In genomic region chr1:151611832-151612505, GRCh38 we compare ENCODE assay signal across 8 cellular contexts. TPM values are rescaled to one million over a fixed set of nuclear protein-coding genes. Genes with fewer than 3 reads are reported as not detected.
DNase-seq lines count a peak whose midpoint lies in the region; ATAC-seq and TF ChIP-seq lines count a peak whose summit lies in the region.

Gene SNX27 (plus strand): TSS chr1:151612050. CDS start chr1:151612202, 152 bp downstream.

- H3K4me2 ChIP-seq in SK-N-SH, result peak within 1 kb of the TSS; percentile 90

- CTCF ChIA-PET in SK-N-SH (lab: Yijun Ruan, JAX), result interaction anchor here (0.6 to 1.0 kb wide), 4 partner anchors 18 to 360 kb away, joined by 3 to 4 read pairs (median 4); no protein-coding TSS in a partner anchor
- CTCF ChIA-PET in activated naive CD4-positive, alpha-beta T cell treated with anti-CD3 and anti-CD28 coated beads, Interleukin-2, amount 10 ng/mL, durations not matched to agents 7 days and 5 days (lab: Charles Lee), result interaction anchor here (1.3 kb wide), 1 partner anchor 16 kb away, joined by 3 read pairs; no protein-coding TSS in a partner anchor

- DNase-seq in NCI-H1092 (lab: John Stamatoyannopoulos, UW) (peak; percentile 95), SK-N-SH (peak; percentile 94), nucleus accumbens (lab: John Stamatoyannopoulos, UW) (peak in 55 of 56 donors; percentile 54 to 97 (median 90)), superior temporal gyrus (ENCODE audit: extremely low spot score) (peak; percentile 96)
- DNase-seq in activated naive CD4-positive, alpha-beta T cell treated with anti-CD3 and anti-CD28 coated beads, Interleukin-2, amount 10 ng/mL, durations not matched to agents 7 days and 5 days, result peak; percentile 94

- peak within 1 kb of the TSS; percentile 62 for H3K4me3 ChIP-seq in GM08714 (ENCODE audit: low read length)
- peak within 1 kb of the TSS; percentile 77 to 87 for H3K4me3 ChIP-seq in SK-N-SH (ENCODE audit: low read depth in 2 of 2, low read length in 1 of 2)
- peak within 1 kb of the TSS; percentile 76 to 86 for H3K4me3 ChIP-seq in gastroesophageal sphincter

- POLR2A ChIA-PET in SK-N-SH (lab: Yijun Ruan, JAX), result interaction anchor here (1.0 to 1.4 kb wide), 2 partner anchors 71 to 116 kb away, joined by 4 read pairs; partner anchors contain the start of gene TUFT1

- peaks cover 16% of the 10 kb centered on the region for H3K27me3 Mint-ChIP-seq in activated naive CD4-positive, alpha-beta T cell treated with anti-CD3 and anti-CD28 coated beads, Interleukin-2, amount 10 ng/mL, durations not matched to agents 7 days and 5 days

- H3K9me2 ChIP-seq in SK-N-SH, result no peaks in the 10 kb centered on the region

- H3K4me3 Mint-ChIP-seq in activated naive CD4-positive, alpha-beta T cell treated with anti-CD3 and anti-CD28 coated beads, Interleukin-2, amount 10 ng/mL, durations not matched to agents 7 days and 5 days, result peak within 1 kb of the TSS; percentile 92

- peaks cover 11% of the 10 kb centered on the region for H3K36me3 Mint-ChIP-seq in activated naive CD4-positive, alpha-beta T cell treated with anti-CD3 and anti-CD28 coated beads, Interleukin-2, amount 10 ng/mL, durations not matched to agents 7 days and 5 days

- H3K4me1 Mint-ChIP-seq in activated naive CD4-positive, alpha-beta T cell treated with anti-CD3 and anti-CD28 coated beads, Interleukin-2, amount 10 ng/mL, durations not matched to agents 7 days and 5 days, result peaks cover 39% of the 10 kb centered on the region

- no peaks in the 10 kb centered on the region for H3K9me3 Mint-ChIP-seq in activated naive CD4-positive, alpha-beta T cell treated with anti-CD3 and anti-CD28 coated beads, Interleukin-2, amount 10 ng/mL, durations not matched to agents 7 days and 5 days

- TF ChIP-seq RAD21 in SK-N-SH (IDR thresholded peaks at IDR 0.05; ENCODE audit: low read length), result no peak

- peaks cover 12 to 17% of the 10 kb centered on the region in 2 experiments; a peak in 3 of 4 replicates for H3K4me1 ChIP-seq in SK-N-SH (ENCODE audit: control insufficient read depth in 1 of 2, insufficient read depth in 2 of 2, low read depth in 1 of 2, low read length in 1 of 2)
- peaks cover 0 to 67% (median 5%) of the 10 kb centered on the region in 3 donors for H3K4me1 ChIP-seq in gastroesophageal sphincter

- H3F3A ChIP-seq in SK-N-SH (replicated peaks; ENCODE audit: insufficient read depth), result peaks cover 16% of the 10 kb centered on the region

- under 1% methylated on average over 39 of the region's 79 CpGs for WGBS in SK-N-SH (ENCODE audit: low lambda C conversion rate)
- 4% methylated on average over 5 of the region's 79 CpGs; no CpG with 5 or more reads in 1 of the 2 donors for WGBS in gastroesophageal sphincter (ENCODE audit: low coverage in 1 of 2), 2 donors

- H4K20me1 ChIP-seq in SK-N-SH (ENCODE audit: insufficient read depth), result peaks cover 12% of the 10 kb centered on the region

- peaks cover 50% of the 10 kb centered on the region for H3K79me2 ChIP-seq in SK-N-SH (ENCODE audit: insufficient read depth)

- no peak; a peak in 1 of 4 replicates for TF ChIP-seq EP300 in SK-N-SH (IDR thresholded peaks at IDR 0.05; ENCODE audit: borderline replicate concordance in 1 of 2, low read depth in 1 of 2, low read length in 1 of 2)
- TF ChIP-seq EP300 in gastroesophageal sphincter (IDR thresholded peaks at IDR 0.05), result no peak

- H3K27ac Mint-ChIP-seq in activated naive CD4-positive, alpha-beta T cell treated with anti-CD3 and anti-CD28 coated beads, Interleukin-2, amount 10 ng/mL, durations not matched to agents 7 days and 5 days, result peak within 1 kb of the TSS; percentile 84

- ATAC-seq in HG02588 (IDR thresholded peaks at IDR 0.05; ENCODE audit: unreplicated experiment), result peak; percentile 89
- peak; percentile 93 for ATAC-seq in gastroesophageal sphincter

- peaks cover 0 to 12% of the 10 kb centered on the region in 2 experiments for H3K36me3 ChIP-seq in SK-N-SH (replicated peaks in 1 of 2; ENCODE audit: control insufficient read depth in 1 of 2, insufficient read depth in 2 of 2, low read length in 1 of 2)
- H3K36me3 ChIP-seq in gastroesophageal sphincter, result no peaks in the 10 kb centered on the region

- peak; percentile 69 to 75 for TF ChIP-seq POLR2A in gastroesophageal sphincter (IDR thresholded peaks at IDR 0.05)

- H3K9ac ChIP-seq in SK-N-SH, result peak within 1 kb of the TSS; percentile 83

- peak within 1 kb of the TSS; percentile 66 to 87 for H3K27ac ChIP-seq in SK-N-SH (ENCODE audit: low read depth in 2 of 2, low read length in 1 of 2)
- H3K27ac ChIP-seq in gastroesophageal sphincter, result peak within 1 kb of the TSS; percentile 87 to 98 (median 96)

- TF ChIP-seq CTCF in SK-N-SH (IDR thresholded peaks at IDR 0.05) (no peak), gastroesophageal sphincter (IDR thresholded peaks at IDR 0.05) (no peak)

- no peaks in the 10 kb centered on the region for H3K9me3 ChIP-seq in SK-N-SH
- no peaks in the 10 kb centered on the region for H3K9me3 ChIP-seq in gastroesophageal sphincter

- no peaks in the 10 kb centered on the region for H3K27me3 ChIP-seq in SK-N-SH (ENCODE audit: insufficient read depth)
- no peaks in the 10 kb centered on the region for H3K27me3 ChIP-seq in gastroesophageal sphincter

- H2AFZ ChIP-seq in SK-N-SH (ENCODE audit: low read depth), result peak within 1 kb of the TSS; percentile 89

TF ChIP-seq in SK-N-SH, 30 proteins besides CTCF, POLR2A, EP300 and RAD21 (continues in another document):
- TF ChIP-seq CHD2 (IDR thresholded peaks at IDR 0.05; ENCODE audit: low read length, partially characterized antibody) (peak; percentile 95), TCF12 (IDR thresholded peaks at IDR 0.05) (peak; percentile 41; the same call in 1 of the 2 replicates), POLR2AphosphoS5 (IDR thresholded peaks at IDR 0.05; ENCODE audit: low read depth, low read length) (no peak), USF1 (IDR thresholded peaks at IDR 0.05; ENCODE audit: borderline replicate concordance, low read depth) (no peak), FOXJ3 (CRISPR knock-in tag; IDR thresholded peaks at IDR 0.05) (no peak), SMC3 (IDR thresholded peaks at IDR 0.05; ENCODE audit: low read depth, low read length) (0 out of 2 replicates have a peak, but pooled peaks have one; percentile 4), ELF1 (IDR thresholded peaks at IDR 0.05) (peak; percentile 60), RCOR1 (IDR thresholded peaks at IDR 0.05; ENCODE audit: low read length) (no peak), PBX3 (IDR thresholded peaks at IDR 0.05) (no peak), ZBTB33 (IDR thresholded peaks at IDR 0.05; ENCODE audit: borderline replicate concordance, low read depth) (peak; percentile 35; the same call in 1 of the 2 replicates), IRF3 (IDR thresholded peaks at IDR 0.05; ENCODE audit: low read depth, low read length) (no peak), MXI1 (IDR thresholded peaks at IDR 0.05; ENCODE audit: low read depth, low read length) (peak; percentile 58), SIN3A (IDR thresholded peaks at IDR 0.05; ENCODE audit: borderline replicate concordance, low read depth, low read length) (0 out of 2 replicates have a peak, but pooled peaks have one; percentile 50), YY1 (IDR thresholded peaks at IDR 0.05; ENCODE audit: low read depth) (peak; percentile 89)

RNA-seq across cellular contexts. Expression of gene SNX27, which starts in this region (rescaled TPM):
- polyA plus RNA-seq in SK-N-SH (2012; rRNA removed), result 10.8 and 12.8 TPM in 2 replicates
- 11.1 and 12.7 TPM in 2 replicates for polyA plus RNA-seq in SK-N-SH (2012; cell fraction: cytosol; rRNA removed)
- polyA plus RNA-seq in SK-N-SH (2012; cell fraction: nucleus; rRNA removed), result 11.4 and 19.1 TPM in 2 replicates
- 10 to 100 TPM; 48.1 to 61.1 (median 53.8) TPM for total RNA-seq in gastroesophageal sphincter

Comparison
In these comparisons a context has a peak if more than half of its experiments do, and no peak if none do; other contexts are left out.
1. Peak in every context shown above with its lines: DNase-seq, ATAC-seq, H3K4me3 ChIP-seq and H3K27ac ChIP-seq.